10 cellular contexts compared by ENCODE assay signal in the genomic region with DNA sequence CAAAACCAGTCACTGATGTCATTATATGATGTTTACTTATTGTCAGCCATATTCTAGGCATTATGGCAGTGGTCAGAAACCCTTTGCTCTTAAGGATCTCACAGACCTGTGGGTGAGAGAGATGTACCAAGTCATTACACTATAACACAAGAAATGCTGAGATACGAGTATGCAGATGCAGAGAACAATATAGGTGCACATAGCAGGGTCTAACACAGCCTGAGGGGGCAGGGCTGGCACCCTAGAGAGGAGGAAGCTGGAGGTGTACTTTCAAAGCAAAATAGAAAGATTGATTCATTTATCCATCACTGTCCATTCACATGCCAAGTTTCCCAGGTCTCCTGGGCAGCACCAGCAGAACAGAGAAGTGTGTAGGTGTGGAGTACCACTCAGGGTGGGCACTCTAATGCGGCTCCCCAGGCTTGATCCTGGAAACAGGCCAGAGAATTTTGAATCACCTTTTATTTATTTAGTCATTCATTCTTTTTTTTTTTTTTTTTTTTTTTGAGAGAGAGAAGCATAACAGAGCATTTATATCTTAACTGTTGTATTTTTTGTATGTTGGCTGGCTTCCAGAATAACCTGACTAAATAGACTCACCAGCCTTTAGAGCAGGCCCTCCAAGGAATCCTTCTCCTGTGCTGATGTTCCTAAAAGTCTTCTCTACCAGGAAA.
DNase-seq lines count a peak whose midpoint lies in the region; ATAC-seq and TF ChIP-seq lines count a peak whose summit lies in the region.
"Had no signal": no experiment of that assay in that cellular context is flagged by ENCODE, and none has a peak within 500 bp of the region (broad histone marks: within the 10 kb centered on the region; RNA-seq: fewer than 3 reads in every experiment).

No MANE protein-coding gene starts in this region.

- H3K27ac Mint-ChIP-seq in CD4-positive, CD25-positive, alpha-beta regulatory T cell, result peak overlapping the region; percentile 61 to 78 (median 72)

- no peaks in the 10 kb centered on the region for H3K27me3 ChIP-seq in CD4-positive, CD25-positive, alpha-beta regulatory T cell (ENCODE audit: control insufficient read depth, insufficient read depth, low read length)

- H3K27ac ChIP-seq in CD4-positive, CD25-positive, alpha-beta regulatory T cell (ENCODE audit: insufficient read depth, low read length, poor library complexity, severe bottlenecking), result no peak overlapping the region
- no peak overlapping the region for H3K27ac ChIP-seq in HEK293 (ENCODE audit: extremely low read depth, low read depth, low read length)
- H3K27ac ChIP-seq: parathyroid adenoma had no signal

- H3K27me3 Mint-ChIP-seq in CD4-positive, CD25-positive, alpha-beta regulatory T cell, result peaks cover 4% of the 10 kb centered on the region

- peaks cover 5 to 36% (median 22%) of the 10 kb centered on the region in 4 donors for H3K4me1 Mint-ChIP-seq in CD4-positive, CD25-positive, alpha-beta regulatory T cell

- H3K4me1 ChIP-seq in CD4-positive, CD25-positive, alpha-beta regulatory T cell (ENCODE audit: control insufficient read depth, insufficient read depth, low read length, poor library complexity, severe bottlenecking), result peaks cover 5% of the 10 kb centered on the region
- peaks cover 3% of the 10 kb centered on the region; the same call in 1 of the 2 replicates for H3K4me1 ChIP-seq in HEK293 (ENCODE audit: control insufficient read depth, insufficient read depth, low read length)

- peaks cover 0 to 8% (median 0%) of the 10 kb centered on the region in 7 donors for H3K9me3 Mint-ChIP-seq in CD4-positive, CD25-positive, alpha-beta regulatory T cell

- H3K36me3 Mint-ChIP-seq in CD4-positive, CD25-positive, alpha-beta regulatory T cell, result no peaks in the 10 kb centered on the region

- TF ChIP-seq CTCF in HEK293 (tag by site-specific recombination; IDR thresholded peaks at IDR 0.05) (no peak), epithelial cell of esophagus (IDR thresholded peaks at IDR 0.05; ENCODE audit: insufficient read depth, low read depth, low read length, missing control alignments) (no peak), GM10248 (IDR thresholded peaks at IDR 0.05; ENCODE audit: control extremely low read depth, extremely low read depth, low read depth, missing control alignments) (no peak)

- ATAC-seq in CD4-positive, CD25-positive, alpha-beta regulatory T cell (ENCODE audit: low read depth in 2 of 2), result no peak
- ATAC-seq in GM21528 (IDR thresholded peaks at IDR 0.05; ENCODE audit: low FRiP score, unreplicated experiment), result no peak
- ATAC-seq in HG03469 (IDR thresholded peaks at IDR 0.05; ENCODE audit: unreplicated experiment), result no peak

- peak in 1 of 3 donors; percentile 1 for DNase-seq in CD4-positive, CD25-positive, alpha-beta regulatory T cell
- peak; percentile 61 for DNase-seq in OCI-M1 (lab: John Stamatoyannopoulos, UW)
- DNase-seq in epithelial cell of esophagus (ENCODE audit: low read depth), result peak; percentile 65
- DNase-seq in GM10248 (ENCODE audit: extremely low spot score), result no peak
- no peak for DNase-seq in NCI-H774 (lab: John Stamatoyannopoulos, UW)
- DNase-seq: anterior cingulate cortex had no signal

- H3K4me3 ChIP-seq in CD4-positive, CD25-positive, alpha-beta regulatory T cell (ENCODE audit: low read depth, low read length), result peak overlapping the region; percentile 80
- H3K4me3 ChIP-seq in HEK293 (ENCODE audit: low read depth, low read length) (no peak overlapping the region), epithelial cell of esophagus (ENCODE audit: low read length) (no peak overlapping the region)

- peak overlapping the region in 3 of 4 donors; percentile 6 to 67 (median 37) for H3K4me3 Mint-ChIP-seq in CD4-positive, CD25-positive, alpha-beta regulatory T cell

- POLR2A ChIA-PET in HEK293 (lab: Yijun Ruan, JAX), result no interaction called here
- POLR2A ChIA-PET in GM10248 (lab: Yijun Ruan, JAX), result no interaction called here

- no peaks in the 10 kb centered on the region for H3K9me3 ChIP-seq in CD4-positive, CD25-positive, alpha-beta regulatory T cell (ENCODE audit: control insufficient read depth in 2 of 2, low read length in 2 of 2)
- H3K9me3 ChIP-seq in HEK293 (ENCODE audit: control insufficient read depth, insufficient read depth, low read depth, low read length), result no peaks in the 10 kb centered on the region

- H3K36me3 ChIP-seq in CD4-positive, CD25-positive, alpha-beta regulatory T cell (ENCODE audit: control insufficient read depth, insufficient read depth, low read length), result no peaks in the 10 kb centered on the region
- no peaks in the 10 kb centered on the region for H3K36me3 ChIP-seq in HEK293 (ENCODE audit: control insufficient read depth in 2 of 2, insufficient read depth in 1 of 2, low read length in 2 of 2)

- CTCF ChIA-PET in HEK293 (lab: Yijun Ruan, JAX), result no interaction called here
- CTCF ChIA-PET in GM10248 (lab: Yijun Ruan, JAX), result interaction anchor here (1.4 to 2.2 kb wide), 3 partner anchors 10 to 43 kb away, joined by 3 to 7 read pairs (median 5); no protein-coding TSS in a partner anchor

TF ChIP-seq in HEK293, 187 proteins besides CTCF, POLR2A, EP300 and RAD21:
- TF ChIP-seq EGR2 (tag by site-specific recombination; IDR thresholded peaks at IDR 0.05; ENCODE audit: low read depth) (peak; percentile 46; the same call in 1 of the 2 replicates), GLIS2 (tag by site-specific recombination; IDR thresholded peaks at IDR 0.05) (no peak), ZNF362 (tag by site-specific recombination; IDR thresholded peaks at IDR 0.05) (0 out of 2 replicates have a peak, but pooled peaks have one; percentile 19), ZFHX2 (tag by site-specific recombination; conservative IDR thresholded peaks at IDR 0.05) (peak; percentile 45; the same call in 1 of the 2 replicates), ZNF26 (tag by site-specific recombination; IDR thresholded peaks at IDR 0.05) (peak; percentile 60; the same call in 1 of the 2 replicates), ZNF266 (tag by site-specific recombination; IDR thresholded peaks at IDR 0.05; ENCODE audit: low read depth) (no peak)

Comparison
In these comparisons a context has a peak if more than half of its experiments do, and no peak if none do; other contexts are left out.
1. DNase-seq: peak in OCI-M1 (single experiment) and epithelial cell of esophagus (single experiment); none in GM10248 (single experiment) and NCI-H774 (single experiment).